ENCODE assay signal across 8 cellular contexts in the genomic region with DNA sequence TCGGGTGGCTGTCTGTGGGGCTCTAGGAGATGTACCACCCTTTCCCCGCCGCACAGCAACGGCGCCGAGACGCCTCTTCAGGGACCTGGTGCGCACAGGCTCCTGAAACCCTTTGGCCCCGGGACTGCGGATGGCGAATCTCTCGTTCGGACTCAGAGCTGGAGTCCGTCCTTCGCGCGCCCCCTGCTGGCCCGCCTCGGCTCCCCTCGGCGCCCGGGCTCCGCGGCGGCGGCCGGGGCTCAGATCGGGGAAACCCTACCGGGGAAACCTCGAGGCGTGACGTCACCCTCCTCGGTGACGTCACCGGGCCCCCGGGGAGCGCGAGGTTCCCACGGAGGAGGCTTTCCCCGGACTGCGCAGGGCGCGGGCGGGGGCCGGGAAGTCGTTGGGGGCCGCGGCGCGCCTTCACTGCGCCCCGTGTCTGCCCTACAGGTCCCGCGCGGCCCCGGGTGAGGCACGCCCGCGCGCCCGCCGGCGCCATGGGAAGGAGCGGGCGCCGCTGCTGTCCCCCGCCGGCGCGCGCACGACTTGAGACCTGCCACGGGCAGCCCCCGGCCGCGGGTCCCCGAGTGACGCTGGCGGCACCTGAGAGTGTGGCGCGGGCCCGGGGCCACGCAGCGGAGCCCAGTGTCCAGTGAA. TPM values are rescaled to one million over a fixed set of nuclear protein-coding genes. Genes with fewer than 3 reads are reported as not detected.
A peak's percentile ranks its signal among the peaks of the same experiment; 100 is the strongest.
DNase-seq lines count a peak whose midpoint lies in the region; ATAC-seq and TF ChIP-seq lines count a peak whose summit lies in the region.

No MANE protein-coding gene starts in this region.

- TF ChIP-seq CTCF in esophagus muscularis mucosa (IDR thresholded peaks at IDR 0.05), result peak in 2 of 3 experiments; percentile 93 to 95

- ATAC-seq in GM21447 (IDR thresholded peaks at IDR 0.05; ENCODE audit: unreplicated experiment), result peak; percentile 43

- peaks cover 36% of the 10 kb centered on the region for H3K4me1 ChIP-seq in HUES6 (ENCODE audit: control insufficient read depth, insufficient read depth, low read length)
- H3K4me1 ChIP-seq in esophagus muscularis mucosa, result peaks cover 25 to 49% (median 44%) of the 10 kb centered on the region in 4 donors
- peaks cover 0 to 35% of the 10 kb centered on the region in 2 donors for H3K4me1 ChIP-seq in muscle layer of duodenum (ENCODE audit: control insufficient read depth in 1 of 2, insufficient read depth in 2 of 2, low read length in 2 of 2)

- H3K9ac ChIP-seq in HUES6 (ENCODE audit: low read length), result peak overlapping the region; percentile 83

- H3K4me3 ChIP-seq in HUES6 (ENCODE audit: low read depth, low read length) (peak overlapping the region; percentile 93), esophagus muscularis mucosa (peak overlapping the region; percentile 62 to 73 (median 68)), muscle layer of duodenum (ENCODE audit: low read depth in 1 of 2, low read length in 2 of 2) (peak overlapping the region; percentile 12 to 78)

- no peak for TF ChIP-seq EP300 in esophagus muscularis mucosa (IDR thresholded peaks at IDR 0.05)

- H3K36me3 ChIP-seq in HUES6 (ENCODE audit: control insufficient read depth, insufficient read depth, low read length), result peaks cover 28% of the 10 kb centered on the region
- peaks cover 0 to 27% (median 21%) of the 10 kb centered on the region in 4 donors for H3K36me3 ChIP-seq in esophagus muscularis mucosa
- peaks cover 0 to 16% of the 10 kb centered on the region in 2 donors for H3K36me3 ChIP-seq in muscle layer of duodenum (ENCODE audit: control insufficient read depth in 1 of 2, insufficient read depth in 2 of 2, low read length in 2 of 2)

- H3K27me3 ChIP-seq in HUES6 (ENCODE audit: control insufficient read depth, insufficient read depth, low read length) (peaks cover 14% of the 10 kb centered on the region), esophagus muscularis mucosa (peaks cover 0 to 38% (median 5%) of the 10 kb centered on the region in 4 donors), muscle layer of duodenum (ENCODE audit: low read depth, low read length) (no peaks in the 10 kb centered on the region)

- H3K9me3 ChIP-seq in HUES6 (ENCODE audit: control insufficient read depth, insufficient read depth, low read depth, low read length) (no peaks in the 10 kb centered on the region), esophagus muscularis mucosa (no peaks in the 10 kb centered on the region), muscle layer of duodenum (ENCODE audit: control insufficient read depth in 1 of 2, low read length in 2 of 2) (no peaks in the 10 kb centered on the region)

- no CpG with 5 or more reads among the region's 84 CpGs for WGBS in esophagus muscularis mucosa

- TF ChIP-seq POLR2A in esophagus muscularis mucosa (IDR thresholded peaks at IDR 0.05; ENCODE audit: low read depth), result no peak

- DNase-seq in DMS114 treated with DMSO at 0.1 percent for 48 hours (lab: John Stamatoyannopoulos, UW; ENCODE audit: unreplicated experiment) (peak; percentile 76), OCI-M2 (lab: John Stamatoyannopoulos, UW; ENCODE audit: unreplicated experiment) (peak; percentile 22), esophagus muscularis mucosa (ENCODE audit: extremely low spot score) (peak; percentile 98)
- peak; percentile 97 to 98 for DNase-seq in activated T-cell treated with anti-CD3 and anti-CD28 coated beads, Interleukin-2, amount 50 U/mL, for 48 hours
- peak; percentile 91 for DNase-seq in stimulated activated CD8-positive, alpha-beta memory T cell treated with anti-CD3 and anti-CD28 coated beads, Interleukin-7, amount 100 ng/mL, for 24 hours (ENCODE audit: low read depth)

- H3K27ac ChIP-seq in HUES6 (ENCODE audit: low read depth, low read length) (peak overlapping the region; percentile 87), esophagus muscularis mucosa (replicated peaks in 1 of 4) (peak overlapping the region; percentile 70 to 83 (median 79)), muscle layer of duodenum (ENCODE audit: low read length) (no peak overlapping the region)

- intact Hi-C loops in esophagus muscularis mucosa (cut with DNase I), result loop anchor here (1.0 to 10.0 kb wide), 5 partner anchors 28 to 140 kb away; a partner anchor contains a TSS

RNA-seq across cellular contexts. Expression of a gene that starts 7.9 kb away (rescaled TPM):
- total RNA-seq in esophagus muscularis mucosa, result 1 to 10 TPM in 2 of 4 donors, under 1 TPM in 2; 0.42 to 2.5 (median 1.6) TPM

RNA-seq across cellular contexts. Expression of a gene that starts 18.9 kb away (rescaled TPM):
- 100 to 1,000 TPM in 3 of 4 donors, 10 to 100 TPM in 1; 92.2 to 160 (median 130) TPM for total RNA-seq in esophagus muscularis mucosa

RNA-seq across cellular contexts. Expression of a gene that starts 28.0 kb away (rescaled TPM):
- total RNA-seq in esophagus muscularis mucosa, result 10 to 100 TPM; 29.1 to 44.7 (median 36.3) TPM

RNA-seq across cellular contexts. Expression of a gene that starts 42.9 kb away (rescaled TPM):
- total RNA-seq in esophagus muscularis mucosa, result 1,000 to 10,000 TPM in 1 of 4 donors, 100 to 1,000 TPM in 3; 316 to 1,085 (median 575) TPM

RNA-seq across cellular contexts. Expression of a gene that starts 45.2 kb away (rescaled TPM):
- total RNA-seq in esophagus muscularis mucosa, result under 1 TPM in 1 of 4 donors, not detected in 3; 0.17 TPM

Comparison
In these comparisons a context has a peak if more than half of its experiments do, and no peak if none do; other contexts are left out.
1. DNase-seq: peak in every context shown above with its lines; median percentile 98 in esophagus muscularis mucosa; 98 in activated T-cell treated with anti-CD3 and anti-CD28 coated beads, Interleukin-2, amount 50 U/mL, for 48 hours; 91 in stimulated activated CD8-positive, alpha-beta memory T cell treated with anti-CD3 and anti-CD28 coated beads, Interleukin-7, amount 100 ng/mL, for 24 hours; 76 in DMS114 treated with DMSO at 0.1 percent for 48 hours; 22 in OCI-M2.